In the genomic region with DNA sequence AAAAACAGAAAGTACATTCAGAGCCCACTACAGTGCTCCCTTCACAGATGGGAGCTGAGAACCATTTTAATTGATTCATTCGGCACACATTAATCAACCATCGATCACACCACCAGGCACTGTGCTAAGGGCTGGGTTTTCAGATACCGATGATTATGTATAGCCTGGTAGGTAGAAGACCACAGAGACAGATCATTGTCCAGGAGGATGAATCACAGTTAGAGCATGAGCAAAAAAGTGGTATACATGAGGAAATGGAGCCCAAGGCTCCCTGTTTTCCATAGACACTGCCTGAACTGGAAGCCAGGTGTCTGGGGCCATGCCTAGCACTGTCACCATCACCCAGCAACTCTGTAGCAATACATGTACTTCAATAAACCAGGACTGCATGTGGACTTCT, we compare ENCODE assay signal across 21 cellular contexts. TPM values are rescaled to one million over a fixed set of nuclear protein-coding genes. Genes with fewer than 3 reads are reported as not detected.
DNase-seq lines count a peak whose midpoint lies in the region; ATAC-seq, FAIRE-seq and TF ChIP-seq lines count a peak whose summit lies in the region.
"Had no signal": no experiment of that assay in that cellular context is flagged by ENCODE, and none has a peak within 500 bp of the region (broad histone marks: within the 10 kb centered on the region; RNA-seq: fewer than 3 reads in every experiment).

No MANE protein-coding gene starts in this region.

- no peak for TF ChIP-seq CTCF in HCT116 (IDR thresholded peaks at IDR 0.05 in 2 of 3, conservative IDR thresholded peaks at IDR 0.05 in 1 of 3; ENCODE audit: borderline replicate concordance in 1 of 3, insufficient read depth in 1 of 3, low read depth in 2 of 3, low read length in 2 of 3)
- no peak for TF ChIP-seq CTCF in PC-3 (conservative IDR thresholded peaks at IDR 0.05; ENCODE audit: low read depth, low read length)
- no peak for TF ChIP-seq CTCF in bronchial epithelial cell (IDR thresholded peaks at IDR 0.05; ENCODE audit: insufficient read depth, low read length, severe bottlenecking)

- DNase-seq in HCT116 (ENCODE audit: low read depth, low spot score) (no peak), PC-3 (peak; percentile 15), bronchial epithelial cell (ENCODE audit: low read depth) (peak; percentile 56), mesenchymal stem cell (peak; percentile 60), COLO668 (lab: John Stamatoyannopoulos, UW; ENCODE audit: unreplicated experiment) (no peak), T-helper 1 cell (no peak)
- no peak for DNase-seq in activated CD8-positive, alpha-beta memory T cell treated with anti-CD3 and anti-CD28 coated beads for 24 hours
- DNase-seq: CD8-positive, alpha-beta T cell; Kasumi-1; NCI-H1092 treated with DMSO at 0.1 percent for 48 hours; NCI-H2081; NCI-H510A; NCI-H774; OCI-M1 had no signal

- H3F3A ChIP-seq in PC-3 (ENCODE audit: low read length, unreplicated experiment): no peaks in the 10 kb centered on the region

- RAD21 ChIA-PET in HCT116 (lab: Charles Lee; ENCODE audit: low non-redundant PET in 1 of 2, low total read pairs in 2 of 2, uncharacterized antibody in 2 of 2, unreplicated experiment in 2 of 2): interaction anchor here in 1 of 2 experiments (0.6 kb wide), 1 partner anchor 9 kb away, joined by 4 read pairs; no protein-coding TSS in a partner anchor

- 92% methylated on average over 3 of the region's 3 CpGs for WGBS in mesenchymal stem cell

- H2BK5ac ChIP-seq in mesenchymal stem cell (ENCODE audit: low read depth, low read length, poor library complexity, severe bottlenecking): no peak overlapping the region

- H3K27me3 ChIP-seq in HCT116 (ENCODE audit: insufficient read depth, low read length) (no peaks in the 10 kb centered on the region), PC-3 (ENCODE audit: low read length) (no peaks in the 10 kb centered on the region), bronchial epithelial cell (ENCODE audit: control insufficient read depth, insufficient read depth, low read length) (peaks cover 5% of the 10 kb centered on the region), mesenchymal stem cell (ENCODE audit: control insufficient read depth in 1 of 2, insufficient read depth in 1 of 2, low read length in 2 of 2) (no peaks in the 10 kb centered on the region)
- H3K27me3 ChIP-seq: BLaER1 treated with 17β-estradiol and CSF1 and Interleukin-3, amounts not matched to agents 10 nM and 100 nM had no signal

- CTCF ChIA-PET in HCT116 (lab: Charles Lee): no interaction called here
- CTCF ChIA-PET in PC-3 (lab: Charles Lee): no interaction called here

- H3K79me2 ChIP-seq in HCT116 (ENCODE audit: insufficient read depth, low read length) (no peaks in the 10 kb centered on the region), PC-3 (ENCODE audit: low read length) (no peaks in the 10 kb centered on the region)

- H3K4me1 ChIP-seq in HCT116 (ENCODE audit: control insufficient read depth in 1 of 2, insufficient read depth in 2 of 2, low read length in 2 of 2): no peaks in the 10 kb centered on the region
- H3K4me1 ChIP-seq in PC-3 (ENCODE audit: insufficient read depth, low read length): no peaks in the 10 kb centered on the region
- H3K4me1 ChIP-seq in mesenchymal stem cell (ENCODE audit: control insufficient read depth, insufficient read depth, low read depth, low read length): no peaks in the 10 kb centered on the region
- H3K4me1 ChIP-seq: HAP-1 had no signal

- TF ChIP-seq RAD21 in HCT116 (IDR thresholded peaks at IDR 0.05; ENCODE audit: low read depth): no peak

- H3K4me2 ChIP-seq in HCT116 (ENCODE audit: low read length): no peak overlapping the region
- no peak overlapping the region for H3K4me2 ChIP-seq in PC-3 (ENCODE audit: low read length)
- no peak overlapping the region for H3K4me2 ChIP-seq in mesenchymal stem cell (ENCODE audit: low read length, poor library complexity, severe bottlenecking)

- TF ChIP-seq POLR2A in HCT116 (IDR thresholded peaks at IDR 0.05; ENCODE audit: borderline replicate concordance, extremely low read depth, insufficient read depth, insufficient read length): no peak

- H2AK5ac ChIP-seq in mesenchymal stem cell (ENCODE audit: low read length, severe bottlenecking): no peak overlapping the region

- intact Hi-C loops in HCT116 (cut with micrococcal nuclease) (no loop called here), PC-3 (cut with micrococcal nuclease) (no loop called here)

- H3K4ac ChIP-seq in mesenchymal stem cell (ENCODE audit: low read depth in 1 of 2, low read length in 2 of 2): peak overlapping the region in 1 of 2 experiments; percentile 54

- no peak overlapping the region for H2BK120ac ChIP-seq in mesenchymal stem cell (ENCODE audit: low read depth, low read length)

- no peak overlapping the region for H3K23ac ChIP-seq in mesenchymal stem cell (ENCODE audit: low read length in 2 of 2)

- FAIRE-seq in bronchial epithelial cell (lab: Jason Lieb, UNC): peak; percentile 32
- FAIRE-seq: D721Med, HTR-8/SVneo had no signal

- no peaks in the 10 kb centered on the region for H3K9me3 ChIP-seq in HCT116 (ENCODE audit: control insufficient read depth in 1 of 2, insufficient read depth in 1 of 2, low read depth in 1 of 2, low read length in 2 of 2)
- no peaks in the 10 kb centered on the region for H3K9me3 ChIP-seq in PC-3 (ENCODE audit: low read length)
- no peaks in the 10 kb centered on the region for H3K9me3 ChIP-seq in mesenchymal stem cell (ENCODE audit: control insufficient read depth, low read length)
- H3K9me3 ChIP-seq: BLaER1 treated with 17β-estradiol and CSF1 and Interleukin-3, amounts not matched to agents 10 nM and 100 nM; HAP-1 had no signal

- H3K9ac ChIP-seq in HCT116 (ENCODE audit: low read length) (no peak overlapping the region), PC-3 (ENCODE audit: low read length) (no peak overlapping the region), mesenchymal stem cell (ENCODE audit: low read length) (no peak overlapping the region)
- H3K9ac ChIP-seq: BLaER1 treated with 17β-estradiol and CSF1 and Interleukin-3, amounts not matched to agents 10 nM and 100 nM had no signal

- H3K18ac ChIP-seq in mesenchymal stem cell (ENCODE audit: low read depth in 1 of 2, low read length in 2 of 2): peak overlapping the region; percentile 46 to 72

- H3K14ac ChIP-seq in mesenchymal stem cell (ENCODE audit: low read length in 2 of 2): no peak overlapping the region

- peak overlapping the region; percentile 88 for H4K91ac ChIP-seq in mesenchymal stem cell (ENCODE audit: low read length)

- no peaks in the 10 kb centered on the region for H4K20me1 ChIP-seq in HCT116 (ENCODE audit: insufficient read depth)
- no peaks in the 10 kb centered on the region for H4K20me1 ChIP-seq in PC-3 (ENCODE audit: low read length)
- H4K20me1 ChIP-seq: BLaER1 treated with 17β-estradiol and CSF1 and Interleukin-3, amounts not matched to agents 10 nM and 100 nM had no signal

- H3K9me2 ChIP-seq in HCT116 (ENCODE audit: insufficient read depth) (no peaks in the 10 kb centered on the region), PC-3 (replicated peaks; ENCODE audit: low read length) (no peaks in the 10 kb centered on the region)

- ATAC-seq in HCT116: no peak
- no peak for ATAC-seq in PC-3
- ATAC-seq in GM18867 (IDR thresholded peaks at IDR 0.05; ENCODE audit: unreplicated experiment): no peak
- ATAC-seq: CD8-positive, alpha-beta T cell had no signal

- H2AFZ ChIP-seq in HCT116 (ENCODE audit: low read depth, low read length, poor library complexity, severe bottlenecking) (peak overlapping the region; percentile 51), PC-3 (ENCODE audit: low read length) (no peak overlapping the region), mesenchymal stem cell (ENCODE audit: low read depth, low read length) (no peak overlapping the region)

- no peak overlapping the region for H3K27ac ChIP-seq in HCT116 (ENCODE audit: low read depth, low read length)
- no peak overlapping the region for H3K27ac ChIP-seq in PC-3 (ENCODE audit: low read length)
- H3K27ac ChIP-seq in mesenchymal stem cell (ENCODE audit: low read length, poor library complexity, severe bottlenecking): no peak overlapping the region
- H3K27ac ChIP-seq: BLaER1 treated with 17β-estradiol and CSF1 and Interleukin-3, amounts not matched to agents 10 nM and 100 nM; HL-60 had no signal

- BruUV-seq in HCT116 (replicated peaks; lab: Mats Ljungman, UMichigan) (no TSS peak), PC-3 (replicated peaks; lab: Mats Ljungman, UMichigan) (no TSS peak)

- H2BK15ac ChIP-seq in mesenchymal stem cell (ENCODE audit: low read depth, poor library complexity, severe bottlenecking): no peak overlapping the region

- POLR2A ChIA-PET in HCT116 (lab: Charles Lee) (no interaction called here), PC-3 (lab: Charles Lee; ENCODE audit: unreplicated experiment) (no interaction called here)

- no peaks in the 10 kb centered on the region for H3K79me1 ChIP-seq in mesenchymal stem cell (replicated peaks; ENCODE audit: low read length, poor library complexity, severe bottlenecking)

- H4K8ac ChIP-seq in mesenchymal stem cell (ENCODE audit: low read length): peak overlapping the region; percentile 93

- H3K4me3 ChIP-seq in HCT116 (replicated peaks in 1 of 2; ENCODE audit: low read depth in 1 of 2, low read length in 2 of 2) (no peak overlapping the region), PC-3 (ENCODE audit: low read length) (no peak overlapping the region), bronchial epithelial cell (ENCODE audit: low read depth, low read length) (no peak overlapping the region), mesenchymal stem cell (ENCODE audit: insufficient read depth in 1 of 2, low read depth in 1 of 2, low read length in 2 of 2) (no peak overlapping the region)
- H3K4me3 ChIP-seq: BLaER1 treated with 17β-estradiol and CSF1 and Interleukin-3, amounts not matched to agents 10 nM and 100 nM; HAP-1 had no signal

- H2BK12ac ChIP-seq in mesenchymal stem cell (ENCODE audit: low read length in 2 of 2): peak overlapping the region; percentile 7 to 92

- H3K36me3 ChIP-seq in HCT116 (ENCODE audit: control insufficient read depth in 1 of 2, insufficient read depth in 2 of 2, low read length in 2 of 2): no peaks in the 10 kb centered on the region
- no peaks in the 10 kb centered on the region for H3K36me3 ChIP-seq in PC-3 (ENCODE audit: low read depth, low read length)
- no peaks in the 10 kb centered on the region for H3K36me3 ChIP-seq in bronchial epithelial cell (ENCODE audit: control insufficient read depth, insufficient read depth, low read length)
- H3K36me3 ChIP-seq in mesenchymal stem cell (ENCODE audit: control insufficient read depth in 1 of 2, insufficient read depth in 2 of 2, low read depth in 1 of 2, low read length in 2 of 2): no peaks in the 10 kb centered on the region
- H3K36me3 ChIP-seq: BLaER1 treated with 17β-estradiol and CSF1 and Interleukin-3, amounts not matched to agents 10 nM and 100 nM; HAP-1 had no signal

TF ChIP-seq in HCT116, 20 proteins besides CTCF, POLR2A, EP300 and RAD21 (continues in another document):
- TF ChIP-seq SIN3A (IDR thresholded peaks at IDR 0.05; ENCODE audit: low read depth): no peak
- TF ChIP-seq, protein P1, sequence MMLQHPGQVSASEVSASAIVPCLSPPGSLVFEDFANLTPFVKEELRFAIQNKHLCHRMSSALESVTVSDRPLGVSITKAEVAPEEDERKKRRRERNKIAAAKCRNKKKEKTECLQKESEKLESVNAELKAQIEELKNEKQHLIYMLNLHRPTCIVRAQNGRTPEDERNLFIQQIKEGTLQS (IDR thresholded peaks at IDR 0.05): no peak

RNA-seq across cellular contexts. Expression of a gene that starts 9.0 kb away (rescaled TPM):
- total RNA-seq in HCT116 (2021; ENCODE audit: unreplicated experiment) (3.4 TPM), PC-3 (2014; rRNA removed) (2.0 and 2.5 TPM in 2 replicates), bronchial epithelial cell (5.3 and 9.6 TPM in 2 replicates)
- polyA plus RNA-seq in HCT116 (2012): 1.3 and 2.6 TPM in 2 replicates
- polyA plus RNA-seq in mesenchymal stem cell (2013, experiment 1 of 2): 7.5 TPM
- 7.3 TPM for polyA plus RNA-seq in mesenchymal stem cell (2013, experiment 2 of 2)
- total RNA-seq: A673 had no signal

Comparison
In these comparisons a context has a peak if more than half of its experiments do, and no peak if none do; other contexts are left out.
1. DNase-seq: peak in PC-3 (single experiment), bronchial epithelial cell (single experiment) and mesenchymal stem cell (single experiment); none in HCT116 (single experiment), COLO668 (single experiment), activated CD8-positive, alpha-beta memory T cell treated with anti-CD3 and anti-CD28 coated beads for 24 hours (single experiment) and T-helper 1 cell (0 of 5).